Comparison of ENCODE assay signal across 7 cellular contexts in the genomic region with DNA sequence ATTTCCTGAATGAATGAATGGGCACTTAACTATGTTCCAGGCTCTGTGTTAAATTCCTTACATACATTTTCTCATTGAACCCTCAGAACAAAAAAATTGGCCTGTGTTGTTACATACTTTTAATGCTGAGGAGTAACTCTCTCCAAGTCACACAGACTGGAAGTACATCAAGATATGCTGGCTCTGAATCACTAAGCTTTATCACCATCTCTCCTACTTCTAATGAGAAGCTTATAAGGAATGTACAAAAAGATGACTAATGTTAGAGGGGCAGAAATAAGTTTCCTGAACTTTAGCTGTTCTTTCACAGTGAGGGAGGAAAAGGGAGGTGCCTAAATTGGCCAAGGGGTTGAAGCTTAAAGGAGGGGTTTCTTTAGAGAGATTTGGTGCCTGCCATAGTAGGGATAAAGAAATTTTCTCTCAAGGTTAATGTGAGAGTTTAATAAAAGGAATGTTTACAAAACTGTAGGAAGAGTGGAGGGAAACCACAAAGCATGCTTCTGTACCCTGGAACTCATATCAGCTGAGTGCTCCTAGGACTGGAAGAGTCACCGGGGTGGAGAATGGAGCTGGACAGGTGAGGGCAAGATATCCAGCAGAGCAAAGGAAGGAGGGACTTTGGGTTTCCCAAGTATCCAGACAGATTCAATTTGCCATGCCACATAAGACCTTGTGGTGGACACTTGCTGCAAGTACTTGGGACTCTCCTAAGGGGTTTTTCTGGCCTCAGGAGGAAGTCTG.
DNase-seq lines count a peak whose midpoint lies in the region; ATAC-seq and TF ChIP-seq lines count a peak whose summit lies in the region.
"Not testable (repeated sequence)": the region's sequence is repeated elsewhere in the genome, so short reads cannot be mapped to it uniquely, and the experiment has no call there.

No MANE protein-coding gene starts in this region.

- WGBS in lung, 2 donors: 71 to 92% methylated on average over 1 of the region's 1 CpG

- peak overlapping the region; percentile 40 for H3K27ac ChIP-seq in RWPE2 (ENCODE audit: poor library complexity, severe bottlenecking)
- H3K27ac ChIP-seq in lung (ENCODE audit: low read depth in 1 of 2, low read length in 1 of 2): not testable (repeated sequence)
- H3K27ac ChIP-seq in thoracic aorta: peak overlapping the region in 1 of 2 donors; percentile 53

- H3K4me3 Mint-ChIP-seq in MCF 10A (ENCODE audit: unreplicated experiment): not testable (repeated sequence)

- POLR2A ChIA-PET in MCF 10A (lab: Yijun Ruan, JAX): not testable (repeated sequence)

- not testable (repeated sequence) for H3K9me3 ChIP-seq in RWPE2 (ENCODE audit: severe bottlenecking); lung (ENCODE audit: control insufficient read depth in 2 of 2, insufficient read depth in 1 of 2, low read length in 1 of 2); thoracic aorta

- H3K4me1 ChIP-seq in RWPE2 (ENCODE audit: insufficient read depth, poor library complexity, severe bottlenecking); lung (ENCODE audit: control insufficient read depth in 2 of 2, insufficient read depth in 2 of 2, low read length in 2 of 2): not testable (repeated sequence)
- H3K4me1 ChIP-seq in thoracic aorta (ENCODE audit: control insufficient read depth in 1 of 2, low read depth in 2 of 2): peaks cover 3 to 20% of the 10 kb centered on the region in 2 donors

- peak overlapping the region; percentile 30 for H3K27ac Mint-ChIP-seq in MCF 10A (ENCODE audit: low read depth, unreplicated experiment)

- not testable (repeated sequence) for TF ChIP-seq CTCF in RWPE2 (IDR thresholded peaks at IDR 0.05; ENCODE audit: poor library complexity, severe bottlenecking); MCF 10A (IDR thresholded peaks at IDR 0.05; ENCODE audit: unreplicated experiment); fibroblast of the aortic adventitia (IDR thresholded peaks at IDR 0.05; ENCODE audit: insufficient read depth, low read length); lung (IDR thresholded peaks at IDR 0.05; ENCODE audit: control extremely low read depth, extremely low read depth); thoracic aorta (IDR thresholded peaks at IDR 0.05)

- peaks cover 21% of the 10 kb centered on the region for H3K4me1 Mint-ChIP-seq in MCF 10A (ENCODE audit: insufficient read depth, unreplicated experiment)

- H3K27me3 ChIP-seq in RWPE2 (ENCODE audit: insufficient read depth, poor library complexity, severe bottlenecking); lung (ENCODE audit: control insufficient read depth, insufficient read depth); thoracic aorta (replicated peaks; ENCODE audit: insufficient read depth): not testable (repeated sequence)

- not testable (repeated sequence) for H3K27me3 Mint-ChIP-seq in MCF 10A (ENCODE audit: insufficient read depth, unreplicated experiment)

- CTCF ChIA-PET in MCF 10A (lab: Yijun Ruan, JAX): not testable (repeated sequence)

- H3K4me3 ChIP-seq in RWPE2 (ENCODE audit: severe bottlenecking); fibroblast of the aortic adventitia (ENCODE audit: low read depth, low read length); lung; thoracic aorta: not testable (repeated sequence)

- ATAC-seq in RWPE2 (ENCODE audit: low read depth) (peak; percentile 90), lung (ENCODE audit: insufficient read depth, low FRiP score) (peak; percentile 52), thoracic aorta (ENCODE audit: insufficient number of reproducible peaks, low FRiP score, low read depth) (peak; percentile 80)

- DNase-seq in ELR (ENCODE audit: low read depth): peak; percentile 46
- DNase-seq in HT1080 (ENCODE audit: low read depth): peak; percentile 64
- not testable (repeated sequence) for DNase-seq in RWPE2 (ENCODE audit: low spot score); MCF 10A (ENCODE audit: unreplicated experiment); lung (ENCODE audit: low spot score); thoracic aorta (ENCODE audit: low spot score)
- DNase-seq in fibroblast of the aortic adventitia (ENCODE audit: low read depth): peak; percentile 59

- not testable (repeated sequence) for H3K36me3 ChIP-seq in RWPE2 (ENCODE audit: low read depth); lung (ENCODE audit: control insufficient read depth in 2 of 2, insufficient read depth in 2 of 2, low read length in 2 of 2); thoracic aorta

- H3K9me3 Mint-ChIP-seq in MCF 10A (ENCODE audit: unreplicated experiment): not testable (repeated sequence)

- BruUV-seq in MCF 10A (replicated peaks; lab: Mats Ljungman, UMichigan): not testable (repeated sequence)

- intact Hi-C loops in MCF 10A (cut with micrococcal nuclease): not testable (repeated sequence)

- H3K36me3 Mint-ChIP-seq in MCF 10A (ENCODE audit: insufficient read depth, unreplicated experiment): not testable (repeated sequence)
